8 cellular contexts compared by ENCODE assay signal in genomic region chr2:218367415-218368149, GRCh38. TPM values are rescaled to one million over a fixed set of nuclear protein-coding genes. Genes with fewer than 3 reads are reported as not detected.
DNase-seq lines count a peak whose midpoint lies in the region; ATAC-seq, FAIRE-seq and TF ChIP-seq lines count a peak whose summit lies in the region.

No MANE protein-coding gene starts in this region.

- CTCF ChIA-PET in AG04450 (lab: Charles Lee), result interaction anchor here (1.0 to 1.2 kb wide), 3 partner anchors 11 to 66 kb away, joined by 4 to 5 read pairs (median 5); partner anchors contain the start of gene CATIP

- H3K4me1 ChIP-seq in iPS-18a (ENCODE audit: control insufficient read depth, low read depth, low read length), result peaks cover 3% of the 10 kb centered on the region
- no peaks in the 10 kb centered on the region for H3K4me1 ChIP-seq in small intestine (ENCODE audit: control insufficient read depth in 2 of 2, insufficient read depth in 1 of 2, low read depth in 1 of 2, low read length in 1 of 2)

- H3K9ac ChIP-seq in iPS-18a (ENCODE audit: low read length), result peak overlapping the region; percentile 68

- H3K27me3 ChIP-seq in AG04450 (ENCODE audit: control insufficient read depth, insufficient read depth, low read length), result peaks cover 4% of the 10 kb centered on the region
- no peaks in the 10 kb centered on the region for H3K27me3 ChIP-seq in iPS-18a (ENCODE audit: control insufficient read depth, insufficient read depth, low read length)
- H3K27me3 ChIP-seq in small intestine (ENCODE audit: control insufficient read depth in 2 of 2, insufficient read depth in 2 of 2, low read length in 2 of 2), result no peaks in the 10 kb centered on the region

- WGBS in small intestine, 3 donors, result 3 to 4% (median 3%) methylated on average over 56 to 60 of the region's 60 CpGs

- POLR2A ChIA-PET in AG04450 (lab: Yijun Ruan, JAX), result interaction anchor here (0.6 kb wide), 1 partner anchor 31 kb away, joined by 4 read pairs; no protein-coding TSS in a partner anchor

- in situ Hi-C loops in astrocyte of the cerebellum (cut with HindIII; ENCODE audit: low sequenced_read_pairs), result no loop called here

- H3K9me3 ChIP-seq in AG04450 (ENCODE audit: control insufficient read depth, insufficient read depth, low read length), result peaks cover 9% of the 10 kb centered on the region
- no peaks in the 10 kb centered on the region for H3K9me3 ChIP-seq in iPS-18a (ENCODE audit: control insufficient read depth, low read depth, low read length)
- peaks cover 2% of the 10 kb centered on the region for H3K9me3 ChIP-seq in small intestine (ENCODE audit: control insufficient read depth, low read depth)

- H3K4me3 ChIP-seq in AG04450 (ENCODE audit: low read depth, low read length) (peak overlapping the region; percentile 59), astrocyte of the cerebellum (ENCODE audit: low read depth, low read length) (peak overlapping the region; percentile 45), iPS-18a (ENCODE audit: low read length) (peak overlapping the region; percentile 72), small intestine (ENCODE audit: low read depth in 1 of 2, low read length in 2 of 2) (peak overlapping the region; percentile 47 to 67)

- H3K36me3 ChIP-seq in iPS-18a (ENCODE audit: control insufficient read depth, low read depth, low read length), result no peaks in the 10 kb centered on the region
- no peaks in the 10 kb centered on the region for H3K36me3 ChIP-seq in small intestine (ENCODE audit: control insufficient read depth in 2 of 2, insufficient read depth in 2 of 2, low read length in 2 of 2)

- no peak for DNase-seq in AG04450 (ENCODE audit: low read depth, low spot score)
- peak; percentile 85 for DNase-seq in GM19238 (ENCODE audit: insufficient read length, low spot score)
- DNase-seq in T-helper 9 cell, result peak; percentile 65
- DNase-seq in astrocyte of the cerebellum (ENCODE audit: low read depth), result no peak
- peak; percentile 85 for DNase-seq in small intestine
- DNase-seq in SHP77 (lab: John Stamatoyannopoulos, UW), result no peak

- FAIRE-seq in small intestine (lab: Jason Lieb, UNC), result no peak

- no peak for TF ChIP-seq CTCF in AG04450 (IDR thresholded peaks at IDR 0.05; ENCODE audit: low read depth, low read length)
- TF ChIP-seq CTCF in astrocyte of the cerebellum (IDR thresholded peaks at IDR 0.05; ENCODE audit: low read depth, low read length, missing control alignments), result no peak

- ATAC-seq in HG03439 (IDR thresholded peaks at IDR 0.05; ENCODE audit: unreplicated experiment), result peak; percentile 91

- H3K27ac ChIP-seq in AG04450 (ENCODE audit: low read depth, low read length), result no peak overlapping the region
- no peak overlapping the region for H3K27ac ChIP-seq in iPS-18a (ENCODE audit: low read length)
- peak overlapping the region; percentile 86 to 96 for H3K27ac ChIP-seq in small intestine (ENCODE audit: low read depth in 1 of 2, low read length in 1 of 2)

RNA-seq across cellular contexts. Expression of gene CATIP, which starts 10.9 kb away (rescaled TPM):
- polyA plus RNA-seq in AG04450 (2011; rRNA removed) (not detected in 2 replicates), small intestine (under 1 TPM in 1 of 3 donors, not detected in 2; 0.09 TPM)
- polyA minus RNA-seq in AG04450 (2011; rRNA and poly(A)+ RNA removed), result 0.43 and 0.46 TPM in 2 replicates

RNA-seq across cellular contexts. Expression of gene SLC11A1, which starts 14.5 kb away (rescaled TPM):
- polyA plus RNA-seq in AG04450 (2011; rRNA removed), result 0.04 TPM in 1 of 2 replicates, not detected in the other
- polyA minus RNA-seq in AG04450 (2011; rRNA and poly(A)+ RNA removed), result 0.14 TPM in 1 of 2 replicates, not detected in the other
- 1 to 10 TPM in 2 of 3 donors, under 1 TPM in 1; 0.54 to 8.4 (median 3.1) TPM for polyA plus RNA-seq in small intestine

RNA-seq across cellular contexts. Expression of gene CTDSP1, which starts 32.1 kb away (rescaled TPM):
- 51.3 and 66.6 TPM in 2 replicates for polyA plus RNA-seq in AG04450 (2011; rRNA removed)
- 77.8 and 111 TPM in 2 replicates for polyA minus RNA-seq in AG04450 (2011; rRNA and poly(A)+ RNA removed)
- polyA plus RNA-seq in small intestine, result 100 to 1,000 TPM in 2 of 3 donors, 10 to 100 TPM in 1; 94.3 to 144 (median 111) TPM

RNA-seq across cellular contexts. Expression of gene VIL1, which starts 51.3 kb away (rescaled TPM):
- polyA plus RNA-seq in AG04450 (2011; rRNA removed) (0.06 TPM in 1 of 2 replicates, not detected in the other), small intestine (100 to 1,000 TPM; 247 to 345 (median 280) TPM)
- not detected in 2 replicates for polyA minus RNA-seq in AG04450 (2011; rRNA and poly(A)+ RNA removed)

Comparison
In these comparisons a context has a peak if more than half of its experiments do, and no peak if none do; other contexts are left out.
1. DNase-seq: peak in GM19238 (single experiment), T-helper 9 cell (single experiment) and small intestine (single experiment); none in AG04450 (single experiment), astrocyte of the cerebellum (single experiment) and SHP77 (0 of 2).
2. H3K27ac ChIP-seq: peak in small intestine (2 of 2); none in AG04450 (single experiment) and iPS-18a (single experiment).
3. Peak in every context shown above with its lines, with median percentiles within 50 percentile points of each other: H3K4me3 ChIP-seq.